Comparison of ENCODE assay signal across 31 cellular contexts in the genomic region with DNA sequence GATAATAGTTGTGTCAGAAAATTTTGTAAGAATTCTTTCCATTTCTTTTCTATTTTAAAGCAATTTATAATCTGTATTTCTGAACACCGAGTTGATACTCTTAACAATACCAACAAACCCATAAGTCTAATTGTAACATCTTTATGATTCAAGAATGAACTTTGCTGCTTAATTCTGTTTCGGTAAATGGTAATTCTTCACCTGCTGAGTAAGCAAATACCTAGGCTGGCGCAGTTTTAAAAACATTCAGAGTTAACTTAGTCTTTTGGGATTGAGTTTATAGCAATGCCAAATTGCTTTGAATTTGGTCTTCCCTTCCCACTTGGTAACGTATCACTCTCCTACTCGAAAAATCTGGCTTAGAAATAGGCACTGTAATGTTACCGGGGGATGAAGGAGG.
"Had no signal": no experiment of that assay in that cellular context is flagged by ENCODE, and none has a peak within 500 bp of the region (broad histone marks: within the 10 kb centered on the region; RNA-seq: fewer than 3 reads in every experiment).

No MANE protein-coding gene starts in this region.

- ATAC-seq: naive thymus-derived CD8-positive, alpha-beta T cell; natural killer cell treated with Interleukin-12 subunit alpha and Interleukin-12 subunit beta and Interleukin-15 and Interleukin-18, amount 100 ng/mL, for 72 hours; psoas muscle; right cardiac atrium; sciatic nerve; stimulated activated memory B cell treated with anti-CD40 and anti-IgM and Interleukin-4, amounts not matched to agents 10 μg/mL and 1 μg/mL and 100 μg/mL, for 72 hours; upper lobe of right lung had no signal

- H3K9ac ChIP-seq: parathyroid adenoma had no signal

- H3K79me2 ChIP-seq: parathyroid adenoma had no signal

- H3K27ac ChIP-seq: neutrophil, ovary, parathyroid adenoma, psoas muscle, skin epidermis, spleen, stomach, thoracic aorta, thyroid gland, tibial nerve, upper lobe of right lung, uterus had no signal

- H3K27me3 Mint-ChIP-seq: naive B cell; naive thymus-derived CD8-positive, alpha-beta T cell; natural killer cell treated with Interleukin-12 subunit alpha and Interleukin-12 subunit beta and Interleukin-15 and Interleukin-18, amount 100 ng/mL, for 72 hours; progenitor cell of endocrine pancreas; stimulated activated memory B cell treated with anti-CD40 and anti-IgM and Interleukin-4, amounts not matched to agents 10 μg/mL and 1 μg/mL and 100 μg/mL, for 72 hours; stimulated activated naive CD8-positive, alpha-beta T cell treated with anti-CD3 and anti-CD28 coated beads, Interleukin-15, Interleukin-2, amounts not matched to agents 100 ng/mL and 50 ng/mL, for 24 hours; type B pancreatic cell had no signal

- DNase-seq: naive B cell; naive thymus-derived CD8-positive, alpha-beta T cell; nephron progenitor cell; nucleus accumbens; ovary; psoas muscle; right cardiac atrium; spleen; stimulated activated CD4-positive, alpha-beta T cell treated with anti-CD3 and anti-CD28 coated beads, Interleukin-12 subunit alpha, Interleukin-12 subunit beta, amount 100 ng/mL, for 4 hours; stimulated activated CD4-positive, alpha-beta T cell treated with anti-CD3 and anti-CD28 coated beads, Interleukin-1b, Interleukin-23, amount 100 ng/mL, for 48 hours; stimulated activated CD4-positive, alpha-beta T cell treated with anti-CD3 and anti-CD28 coated beads, Interleukin-4, amount 100 ng/mL, for 1 hour; stimulated activated CD4-positive, alpha-beta T cell treated with anti-CD3 and anti-CD28 coated beads, Interleukin-4, amount 100 ng/mL, for 4 hours; stimulated activated CD8-positive, alpha-beta memory T cell treated with anti-CD3 and anti-CD28 coated beads, Interleukin-4, amount 100 ng/mL, for 48 hours; stimulated activated naive CD4-positive, alpha-beta T cell treated with Interleukin-2 at 50 U/mL for 16 hours; stomach; thyroid gland; upper lobe of right lung; uterus had no signal

- H3K4me2 ChIP-seq: smooth muscle cell had no signal

- H3K9me3 Mint-ChIP-seq: nephron progenitor cell; neural crest cell; stimulated activated memory B cell treated with anti-CD40 and anti-IgM and Interleukin-4, amounts not matched to agents 10 μg/mL and 1 μg/mL and 100 μg/mL, for 72 hours; type B pancreatic cell had no signal

- H2AFZ ChIP-seq: parathyroid adenoma had no signal

- H3K4me1 Mint-ChIP-seq: naive B cell; naive thymus-derived CD8-positive, alpha-beta T cell; nephron progenitor cell; neural crest cell; stimulated activated memory B cell treated with anti-CD40 and anti-IgM and Interleukin-4, amounts not matched to agents 10 μg/mL and 1 μg/mL and 100 μg/mL, for 72 hours had no signal

- H3K4me1 ChIP-seq: parathyroid adenoma, psoas muscle, spleen, stomach, thyroid gland, tibial nerve, upper lobe of right lung, uterus had no signal

- H3K4me3 Mint-ChIP-seq: naive B cell; naive thymus-derived CD8-positive, alpha-beta T cell; natural killer cell treated with Interleukin-12 subunit alpha and Interleukin-12 subunit beta and Interleukin-15 and Interleukin-18, amount 100 ng/mL, for 72 hours; nephron progenitor cell; neural crest cell; stimulated activated memory B cell treated with anti-CD40 and anti-IgM and Interleukin-4, amounts not matched to agents 10 μg/mL and 1 μg/mL and 100 μg/mL, for 72 hours; stimulated activated naive CD8-positive, alpha-beta T cell treated with anti-CD3 and anti-CD28 coated beads, Interleukin-15, Interleukin-2, amounts not matched to agents 100 ng/mL and 50 ng/mL, for 24 hours; type B pancreatic cell had no signal

- H3K4me3 ChIP-seq: ovary, psoas muscle, skin epidermis, smooth muscle cell, spleen, stomach, thoracic aorta, thyroid gland, tibial nerve, upper lobe of right lung, uterus had no signal

- H3K36me3 Mint-ChIP-seq: naive B cell; naive thymus-derived CD8-positive, alpha-beta T cell; natural killer cell treated with Interleukin-12 subunit alpha and Interleukin-12 subunit beta and Interleukin-15 and Interleukin-18, amount 100 ng/mL, for 72 hours; stimulated activated memory B cell treated with anti-CD40 and anti-IgM and Interleukin-4, amounts not matched to agents 10 μg/mL and 1 μg/mL and 100 μg/mL, for 72 hours had no signal

- H3K27ac Mint-ChIP-seq: naive B cell; naive thymus-derived CD8-positive, alpha-beta T cell; natural killer cell treated with Interleukin-12 subunit alpha and Interleukin-12 subunit beta and Interleukin-15 and Interleukin-18, amount 100 ng/mL, for 72 hours; nephron progenitor cell; progenitor cell of endocrine pancreas; stimulated activated memory B cell treated with anti-CD40 and anti-IgM and Interleukin-4, amounts not matched to agents 10 μg/mL and 1 μg/mL and 100 μg/mL, for 72 hours; stimulated activated naive CD8-positive, alpha-beta T cell treated with anti-CD3 and anti-CD28 coated beads, Interleukin-15, Interleukin-2, amounts not matched to agents 100 ng/mL and 50 ng/mL, for 24 hours; type B pancreatic cell had no signal

- H3K36me3 ChIP-seq: neutrophil, ovary, spleen, stomach, thoracic aorta, thyroid gland, upper lobe of right lung, uterus had no signal

- H3K27me3 ChIP-seq: neutrophil, ovary, spleen, stomach, thyroid gland, tibial nerve, upper lobe of right lung, uterus had no signal

- H3K9me3 ChIP-seq: neutrophil, ovary, psoas muscle, stomach, thoracic aorta, thyroid gland, tibial nerve, upper lobe of right lung, uterus had no signal
